Comparison of ENCODE assay signal across 1 cellular context in the genomic region with DNA sequence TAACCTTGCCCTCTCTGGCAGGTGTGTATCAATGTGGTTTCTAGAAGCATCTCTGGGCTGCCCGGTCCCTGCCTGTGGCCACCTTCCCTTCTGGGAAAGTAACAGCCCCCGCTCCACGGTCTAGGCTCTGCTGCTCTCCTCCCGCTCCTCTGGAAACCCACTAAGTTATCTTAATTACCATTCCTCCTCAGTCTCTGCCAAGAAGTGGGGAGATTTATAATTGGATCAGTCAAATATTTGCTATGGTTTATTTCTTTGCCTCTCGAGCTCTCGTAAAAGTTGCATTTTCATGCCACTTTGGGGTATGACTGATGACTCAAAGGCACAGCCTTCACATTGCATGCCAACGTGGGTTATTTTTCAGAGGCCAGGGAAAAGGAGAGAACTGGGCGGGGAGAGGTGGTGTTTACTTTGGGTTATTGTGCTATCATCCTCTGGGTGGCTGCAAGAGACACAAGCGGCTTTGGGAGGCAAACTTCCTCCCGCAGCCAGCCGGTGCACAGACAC.
TF ChIP-seq lines count a peak whose summit lies in the region.

No MANE protein-coding gene starts in this region.

TF ChIP-seq in HEK293, 187 proteins besides CTCF, POLR2A, EP300 and RAD21 (continued from another document and continues in another):
- TF ChIP-seq, protein P1, sequence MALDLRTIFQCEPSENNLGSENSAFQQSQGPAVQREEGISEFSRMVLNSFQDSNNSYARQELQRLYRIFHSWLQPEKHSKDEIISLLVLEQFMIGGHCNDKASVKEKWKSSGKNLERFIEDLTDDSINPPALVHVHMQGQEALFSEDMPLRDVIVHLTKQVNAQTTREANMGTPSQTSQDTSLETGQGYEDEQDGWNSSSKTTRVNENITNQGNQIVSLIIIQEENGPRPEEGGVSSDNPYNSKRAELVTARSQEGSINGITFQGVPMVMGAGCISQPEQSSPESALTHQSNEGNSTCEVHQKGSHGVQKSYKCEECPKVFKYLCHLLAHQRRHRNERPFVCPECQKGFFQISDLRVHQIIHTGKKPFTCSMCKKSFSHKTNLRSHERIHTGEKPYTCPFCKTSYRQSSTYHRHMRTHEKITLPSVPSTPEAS (tag by site-specific recombination; IDR thresholded peaks at IDR 0.05): peak; percentile 59; the same call in 1 of the 2 replicates
- no peak for TF ChIP-seq ZNF112 (tag by site-specific recombination; IDR thresholded peaks at IDR 0.05)
- TF ChIP-seq ZNF24 (tag by site-specific recombination; IDR thresholded peaks at IDR 0.05): peak; percentile 91
- peak; percentile 77; the same call in 1 of the 2 replicates for TF ChIP-seq BCL11A (tag by site-specific recombination; IDR thresholded peaks at IDR 0.05; ENCODE audit: low read depth)
- TF ChIP-seq ZNF202 (tag by site-specific recombination; IDR thresholded peaks at IDR 0.05; ENCODE audit: borderline replicate concordance): no peak
- TF ChIP-seq ZNF548 (tag by site-specific recombination; IDR thresholded peaks at IDR 0.05): no peak
- TF ChIP-seq ZNF174 (tag by site-specific recombination; IDR thresholded peaks at IDR 0.05): no peak
- peak; percentile 77 for TF ChIP-seq KLF1 (tag by site-specific recombination; IDR thresholded peaks at IDR 0.05)
- peak; percentile 33; the same call in 1 of the 2 replicates for TF ChIP-seq ZNF600 (tag by site-specific recombination; IDR thresholded peaks at IDR 0.05)
- no peak; the same call in 1 of the 2 replicates for TF ChIP-seq ZNF610 (tag by site-specific recombination; IDR thresholded peaks at IDR 0.05; ENCODE audit: borderline replicate concordance)
- no peak for TF ChIP-seq ZNF768 (tag by site-specific recombination; IDR thresholded peaks at IDR 0.05)
- peak; percentile 24; the same call in 1 of the 2 replicates for TF ChIP-seq KLF8 (tag by site-specific recombination; IDR thresholded peaks at IDR 0.05)
- no peak for TF ChIP-seq ZNF423 (tag by site-specific recombination; IDR thresholded peaks at IDR 0.05)
- TF ChIP-seq ZNF416 (tag by site-specific recombination; IDR thresholded peaks at IDR 0.05): no peak
- TF ChIP-seq, protein P2, sequence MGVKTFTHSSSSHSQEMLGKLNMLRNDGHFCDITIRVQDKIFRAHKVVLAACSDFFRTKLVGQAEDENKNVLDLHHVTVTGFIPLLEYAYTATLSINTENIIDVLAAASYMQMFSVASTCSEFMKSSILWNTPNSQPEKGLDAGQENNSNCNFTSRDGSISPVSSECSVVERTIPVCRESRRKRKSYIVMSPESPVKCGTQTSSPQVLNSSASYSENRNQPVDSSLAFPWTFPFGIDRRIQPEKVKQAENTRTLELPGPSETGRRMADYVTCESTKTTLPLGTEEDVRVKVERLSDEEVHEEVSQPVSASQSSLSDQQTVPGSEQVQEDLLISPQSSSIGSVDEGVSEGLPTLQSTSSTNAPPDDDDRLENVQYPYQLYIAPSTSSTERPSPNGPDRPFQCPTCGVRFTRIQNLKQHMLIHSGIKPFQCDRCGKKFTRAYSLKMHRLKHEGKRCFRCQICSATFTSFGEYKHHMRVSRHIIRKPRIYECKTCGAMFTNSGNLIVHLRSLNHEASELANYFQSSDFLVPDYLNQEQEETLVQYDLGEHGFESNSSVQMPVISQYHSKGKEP (tag by site-specific recombination; IDR thresholded peaks at IDR 0.05): peak; percentile 97
- TF ChIP-seq, protein P3, sequence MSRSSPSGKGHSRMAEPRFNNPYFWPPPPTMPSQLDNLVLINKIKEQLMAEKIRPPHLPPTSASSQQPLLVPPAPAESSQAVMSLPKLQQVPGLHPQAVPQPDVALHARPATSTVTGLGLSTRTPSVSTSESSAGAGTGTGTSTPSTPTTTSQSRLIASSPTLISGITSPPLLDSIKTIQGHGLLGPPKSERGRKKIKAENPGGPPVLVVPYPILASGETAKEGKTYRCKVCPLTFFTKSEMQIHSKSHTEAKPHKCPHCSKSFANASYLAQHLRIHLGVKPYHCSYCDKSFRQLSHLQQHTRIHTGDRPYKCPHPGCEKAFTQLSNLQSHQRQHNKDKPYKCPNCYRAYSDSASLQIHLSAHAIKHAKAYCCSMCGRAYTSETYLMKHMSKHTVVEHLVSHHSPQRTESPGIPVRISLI (tag by site-specific recombination; IDR thresholded peaks at IDR 0.05): no peak
- no peak for TF ChIP-seq BCL11B (tag by site-specific recombination; IDR thresholded peaks at IDR 0.05; ENCODE audit: low read depth)
- no peak for TF ChIP-seq ZNF350 (tag by site-specific recombination; IDR thresholded peaks at IDR 0.05)
- TF ChIP-seq MYNN (tag by site-specific recombination; IDR thresholded peaks at IDR 0.05; ENCODE audit: borderline replicate concordance): no peak
- peak; percentile 67; the same call in 1 of the 2 replicates for TF ChIP-seq KLF7 (tag by site-specific recombination; IDR thresholded peaks at IDR 0.05; ENCODE audit: borderline replicate concordance)
- no peak for TF ChIP-seq MEIS1 (CRISPR knock-in tag; IDR thresholded peaks at IDR 0.05; ENCODE audit: borderline replicate concordance)
- TF ChIP-seq ZNF274 (IDR thresholded peaks at IDR 0.05; ENCODE audit: low read length): no peak
- no peak for TF ChIP-seq ZNF274 (tag by site-specific recombination; IDR thresholded peaks at IDR 0.05; ENCODE audit: borderline replicate concordance)
- 0 out of 2 replicates have a peak, but pooled peaks have one; percentile 42 for TF ChIP-seq KLF16 (tag by site-specific recombination; IDR thresholded peaks at IDR 0.05)
- TF ChIP-seq, protein P4, sequence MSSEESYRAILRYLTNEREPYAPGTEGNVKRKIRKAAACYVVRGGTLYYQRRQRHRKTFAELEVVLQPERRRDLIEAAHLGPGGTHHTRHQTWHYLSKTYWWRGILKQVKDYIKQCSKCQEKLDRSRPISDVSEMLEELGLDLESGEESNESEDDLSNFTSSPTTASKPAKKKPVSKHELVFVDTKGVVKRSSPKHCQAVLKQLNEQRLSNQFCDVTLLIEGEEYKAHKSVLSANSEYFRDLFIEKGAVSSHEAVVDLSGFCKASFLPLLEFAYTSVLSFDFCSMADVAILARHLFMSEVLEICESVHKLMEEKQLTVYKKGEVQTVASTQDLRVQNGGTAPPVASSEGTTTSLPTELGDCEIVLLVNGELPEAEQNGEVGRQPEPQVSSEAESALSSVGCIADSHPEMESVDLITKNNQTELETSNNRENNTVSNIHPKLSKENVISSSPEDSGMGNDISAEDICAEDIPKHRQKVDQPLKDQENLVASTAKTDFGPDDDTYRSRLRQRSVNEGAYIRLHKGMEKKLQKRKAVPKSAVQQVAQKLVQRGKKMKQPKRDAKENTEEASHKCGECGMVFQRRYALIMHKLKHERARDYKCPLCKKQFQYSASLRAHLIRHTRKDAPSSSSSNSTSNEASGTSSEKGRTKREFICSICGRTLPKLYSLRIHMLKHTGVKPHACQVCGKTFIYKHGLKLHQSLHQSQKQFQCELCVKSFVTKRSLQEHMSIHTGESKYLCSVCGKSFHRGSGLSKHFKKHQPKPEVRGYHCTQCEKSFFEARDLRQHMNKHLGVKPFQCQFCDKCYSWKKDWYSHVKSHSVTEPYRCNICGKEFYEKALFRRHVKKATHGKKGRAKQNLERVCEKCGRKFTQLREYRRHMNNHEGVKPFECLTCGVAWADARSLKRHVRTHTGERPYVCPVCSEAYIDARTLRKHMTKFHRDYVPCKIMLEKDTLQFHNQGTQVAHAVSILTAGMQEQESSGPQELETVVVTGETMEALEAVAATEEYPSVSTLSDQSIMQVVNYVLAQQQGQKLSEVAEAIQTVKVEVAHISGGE (tag by site-specific recombination; conservative IDR thresholded peaks at IDR 0.05; ENCODE audit: low read depth): peak; percentile 19; the same call in 1 of the 2 replicates
- no peak for TF ChIP-seq YY1 (tag by site-specific recombination; IDR thresholded peaks at IDR 0.05)
- peak; percentile 57; the same call in 1 of the 2 replicates for TF ChIP-seq ZFP69B (tag by site-specific recombination; IDR thresholded peaks at IDR 0.05)
- no peak for TF ChIP-seq ZNF169 (tag by site-specific recombination; IDR thresholded peaks at IDR 0.05)
- TF ChIP-seq ZNF530 (tag by site-specific recombination; IDR thresholded peaks at IDR 0.05; ENCODE audit: low read depth): no peak
- TF ChIP-seq ZNF654 (tag by site-specific recombination; IDR thresholded peaks at IDR 0.05; ENCODE audit: low read depth): no peak
- TF ChIP-seq SCRT2 (tag by site-specific recombination; IDR thresholded peaks at IDR 0.05): no peak
- peak; percentile 88 for TF ChIP-seq GLIS1 (tag by site-specific recombination; IDR thresholded peaks at IDR 0.05)
- 0 out of 2 replicates have a peak, but pooled peaks have one; percentile 17 for TF ChIP-seq ZSCAN16 (tag by site-specific recombination; IDR thresholded peaks at IDR 0.05)
- TF ChIP-seq TRIM28 (IDR thresholded peaks at IDR 0.05; ENCODE audit: borderline replicate concordance, low read length): no peak
- no peak for TF ChIP-seq ZNF221 (tag by site-specific recombination; IDR thresholded peaks at IDR 0.05; ENCODE audit: borderline replicate concordance)
- TF ChIP-seq HOXC10 (CRISPR knock-in tag; IDR thresholded peaks at IDR 0.05): no peak
- TF ChIP-seq ZNF426 (tag by site-specific recombination; IDR thresholded peaks at IDR 0.05): no peak
- 0 out of 2 replicates have a peak, but pooled peaks have one; percentile 12 for TF ChIP-seq ZBTB1 (tag by site-specific recombination; IDR thresholded peaks at IDR 0.05)
- no peak for TF ChIP-seq ZNF114 (tag by site-specific recombination; IDR thresholded peaks at IDR 0.05)
- TF ChIP-seq OVOL3 (tag by site-specific recombination; IDR thresholded peaks at IDR 0.05): 0 out of 2 replicates have a peak, but pooled peaks have one; percentile 72
- TF ChIP-seq, protein P5, sequence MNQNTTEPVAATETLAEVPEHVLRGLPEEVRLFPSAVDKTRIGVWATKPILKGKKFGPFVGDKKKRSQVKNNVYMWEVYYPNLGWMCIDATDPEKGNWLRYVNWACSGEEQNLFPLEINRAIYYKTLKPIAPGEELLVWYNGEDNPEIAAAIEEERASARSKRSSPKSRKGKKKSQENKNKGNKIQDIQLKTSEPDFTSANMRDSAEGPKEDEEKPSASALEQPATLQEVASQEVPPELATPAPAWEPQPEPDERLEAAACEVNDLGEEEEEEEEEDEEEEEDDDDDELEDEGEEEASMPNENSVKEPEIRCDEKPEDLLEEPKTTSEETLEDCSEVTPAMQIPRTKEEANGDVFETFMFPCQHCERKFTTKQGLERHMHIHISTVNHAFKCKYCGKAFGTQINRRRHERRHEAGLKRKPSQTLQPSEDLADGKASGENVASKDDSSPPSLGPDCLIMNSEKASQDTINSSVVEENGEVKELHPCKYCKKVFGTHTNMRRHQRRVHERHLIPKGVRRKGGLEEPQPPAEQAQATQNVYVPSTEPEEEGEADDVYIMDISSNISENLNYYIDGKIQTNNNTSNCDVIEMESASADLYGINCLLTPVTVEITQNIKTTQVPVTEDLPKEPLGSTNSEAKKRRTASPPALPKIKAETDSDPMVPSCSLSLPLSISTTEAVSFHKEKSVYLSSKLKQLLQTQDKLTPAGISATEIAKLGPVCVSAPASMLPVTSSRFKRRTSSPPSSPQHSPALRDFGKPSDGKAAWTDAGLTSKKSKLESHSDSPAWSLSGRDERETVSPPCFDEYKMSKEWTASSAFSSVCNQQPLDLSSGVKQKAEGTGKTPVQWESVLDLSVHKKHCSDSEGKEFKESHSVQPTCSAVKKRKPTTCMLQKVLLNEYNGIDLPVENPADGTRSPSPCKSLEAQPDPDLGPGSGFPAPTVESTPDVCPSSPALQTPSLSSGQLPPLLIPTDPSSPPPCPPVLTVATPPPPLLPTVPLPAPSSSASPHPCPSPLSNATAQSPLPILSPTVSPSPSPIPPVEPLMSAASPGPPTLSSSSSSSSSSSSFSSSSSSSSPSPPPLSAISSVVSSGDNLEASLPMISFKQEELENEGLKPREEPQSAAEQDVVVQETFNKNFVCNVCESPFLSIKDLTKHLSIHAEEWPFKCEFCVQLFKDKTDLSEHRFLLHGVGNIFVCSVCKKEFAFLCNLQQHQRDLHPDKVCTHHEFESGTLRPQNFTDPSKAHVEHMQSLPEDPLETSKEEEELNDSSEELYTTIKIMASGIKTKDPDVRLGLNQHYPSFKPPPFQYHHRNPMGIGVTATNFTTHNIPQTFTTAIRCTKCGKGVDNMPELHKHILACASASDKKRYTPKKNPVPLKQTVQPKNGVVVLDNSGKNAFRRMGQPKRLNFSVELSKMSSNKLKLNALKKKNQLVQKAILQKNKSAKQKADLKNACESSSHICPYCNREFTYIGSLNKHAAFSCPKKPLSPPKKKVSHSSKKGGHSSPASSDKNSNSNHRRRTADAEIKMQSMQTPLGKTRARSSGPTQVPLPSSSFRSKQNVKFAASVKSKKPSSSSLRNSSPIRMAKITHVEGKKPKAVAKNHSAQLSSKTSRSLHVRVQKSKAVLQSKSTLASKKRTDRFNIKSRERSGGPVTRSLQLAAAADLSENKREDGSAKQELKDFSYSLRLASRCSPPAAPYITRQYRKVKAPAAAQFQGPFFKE (tag by site-specific recombination; IDR thresholded peaks at IDR 0.05; ENCODE audit: borderline replicate concordance): no peak
- no peak for TF ChIP-seq ZNF37A (tag by site-specific recombination; IDR thresholded peaks at IDR 0.05)
- TF ChIP-seq ZNF792 (tag by site-specific recombination; IDR thresholded peaks at IDR 0.05): no peak
- TF ChIP-seq, protein P6, sequence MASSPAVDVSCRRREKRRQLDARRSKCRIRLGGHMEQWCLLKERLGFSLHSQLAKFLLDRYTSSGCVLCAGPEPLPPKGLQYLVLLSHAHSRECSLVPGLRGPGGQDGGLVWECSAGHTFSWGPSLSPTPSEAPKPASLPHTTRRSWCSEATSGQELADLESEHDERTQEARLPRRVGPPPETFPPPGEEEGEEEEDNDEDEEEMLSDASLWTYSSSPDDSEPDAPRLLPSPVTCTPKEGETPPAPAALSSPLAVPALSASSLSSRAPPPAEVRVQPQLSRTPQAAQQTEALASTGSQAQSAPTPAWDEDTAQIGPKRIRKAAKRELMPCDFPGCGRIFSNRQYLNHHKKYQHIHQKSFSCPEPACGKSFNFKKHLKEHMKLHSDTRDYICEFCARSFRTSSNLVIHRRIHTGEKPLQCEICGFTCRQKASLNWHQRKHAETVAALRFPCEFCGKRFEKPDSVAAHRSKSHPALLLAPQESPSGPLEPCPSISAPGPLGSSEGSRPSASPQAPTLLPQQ (tag by site-specific recombination; IDR thresholded peaks at IDR 0.05): peak; percentile 71; the same call in 1 of the 2 replicates
- TF ChIP-seq ZNF629 (tag by site-specific recombination; IDR thresholded peaks at IDR 0.05): peak; percentile 78
- TF ChIP-seq, protein P7, sequence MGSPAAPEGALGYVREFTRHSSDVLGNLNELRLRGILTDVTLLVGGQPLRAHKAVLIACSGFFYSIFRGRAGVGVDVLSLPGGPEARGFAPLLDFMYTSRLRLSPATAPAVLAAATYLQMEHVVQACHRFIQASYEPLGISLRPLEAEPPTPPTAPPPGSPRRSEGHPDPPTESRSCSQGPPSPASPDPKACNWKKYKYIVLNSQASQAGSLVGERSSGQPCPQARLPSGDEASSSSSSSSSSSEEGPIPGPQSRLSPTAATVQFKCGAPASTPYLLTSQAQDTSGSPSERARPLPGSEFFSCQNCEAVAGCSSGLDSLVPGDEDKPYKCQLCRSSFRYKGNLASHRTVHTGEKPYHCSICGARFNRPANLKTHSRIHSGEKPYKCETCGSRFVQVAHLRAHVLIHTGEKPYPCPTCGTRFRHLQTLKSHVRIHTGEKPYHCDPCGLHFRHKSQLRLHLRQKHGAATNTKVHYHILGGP (tag by site-specific recombination; IDR thresholded peaks at IDR 0.05): no peak
